16 cellular contexts compared by ENCODE assay signal in genomic region chr5:97545446-97545845, GRCh38.
DNase-seq lines count a peak whose midpoint lies in the region; ATAC-seq, FAIRE-seq and TF ChIP-seq lines count a peak whose summit lies in the region.
"Had no signal": no experiment of that assay in that cellular context is flagged by ENCODE, and none has a peak within 500 bp of the region (broad histone marks: within the 10 kb centered on the region; RNA-seq: fewer than 3 reads in every experiment).

No MANE protein-coding gene starts in this region.

- H3K27ac ChIP-seq in ACC112 (ENCODE audit: low read depth, low read length) (no peak overlapping the region), GM23248 (no peak overlapping the region), K562 (ENCODE audit: extremely low read depth, low read depth, low read length) (no peak overlapping the region)
- H3K27ac ChIP-seq: BLaER1 treated with 17β-estradiol and CSF1 and Interleukin-3, amounts not matched to agents 10 nM and 100 nM had no signal

- H3K27me3 ChIP-seq in ACC112 (ENCODE audit: insufficient read depth, low read length) (no peaks in the 10 kb centered on the region), GM23248 (replicated peaks; ENCODE audit: insufficient read depth) (no peaks in the 10 kb centered on the region), K562 (ENCODE audit: control insufficient read depth in 2 of 2, insufficient read depth in 2 of 2, low read length in 2 of 2) (no peaks in the 10 kb centered on the region), neuron (ENCODE audit: insufficient read depth, low read length) (no peaks in the 10 kb centered on the region)
- H3K27me3 ChIP-seq: BLaER1 treated with 17β-estradiol and CSF1 and Interleukin-3, amounts not matched to agents 10 nM and 100 nM had no signal

- CTCF ChIA-PET in K562 (lab: Yijun Ruan, JAX; ENCODE audit: low intra/inter-chr PET ratio), result no interaction called here

- no peaks in the 10 kb centered on the region for H3K9me2 ChIP-seq in GM23248 (ENCODE audit: insufficient read depth)

- H3K36me3 ChIP-seq in ACC112 (ENCODE audit: insufficient read depth, low read length), result no peaks in the 10 kb centered on the region
- no peaks in the 10 kb centered on the region for H3K36me3 ChIP-seq in GM23248 (ENCODE audit: low read depth)
- H3K36me3 ChIP-seq in K562 (ENCODE audit: control insufficient read depth, insufficient read depth, low read length), result no peaks in the 10 kb centered on the region
- no peaks in the 10 kb centered on the region for H3K36me3 ChIP-seq in neuron (ENCODE audit: insufficient read depth, low read length)
- H3K36me3 ChIP-seq: BLaER1 treated with 17β-estradiol and CSF1 and Interleukin-3, amounts not matched to agents 10 nM and 100 nM; HAP-1 had no signal

- DNase-seq in GM23248 (no peak), K562 (ENCODE audit: extremely low read depth in 1 of 4, low spot score in 3 of 4) (no peak), posterior cingulate gyrus (no peak), hepatic stellate cell (ENCODE audit: low spot score) (no peak), activated gamma-delta T cell treated with Interleukin-2 at 50 U/mL for 16 hours (no peak)
- DNase-seq in stimulated activated CD4-positive, alpha-beta T cell treated with anti-CD3 and anti-CD28 coated beads, Interleukin-4, amount 100 ng/mL, for 24 hours, result no peak
- DNase-seq: DMS153, DMS79 treated with DMSO at 0.1 percent for 48 hours, GF-D8, Kasumi-1, KG1 had no signal

- no peaks in the 10 kb centered on the region for H4K20me1 ChIP-seq in GM23248 (ENCODE audit: insufficient read depth)
- H4K20me1 ChIP-seq in K562 (replicated peaks; ENCODE audit: control insufficient read depth, insufficient read depth, low read length), result no peaks in the 10 kb centered on the region
- H4K20me1 ChIP-seq: BLaER1 treated with 17β-estradiol and CSF1 and Interleukin-3, amounts not matched to agents 10 nM and 100 nM had no signal

- POLR2A ChIA-PET in K562 (lab: Yijun Ruan, JAX), result no interaction called here

- H3F3A ChIP-seq in GM23248 (ENCODE audit: insufficient read depth), result peaks cover 8% of the 10 kb centered on the region; the same call in 1 of the 2 replicates

- H3K79me2 ChIP-seq in ACC112 (ENCODE audit: control insufficient read depth, insufficient read depth, low read length, unreplicated experiment) (no peaks in the 10 kb centered on the region), GM23248 (ENCODE audit: insufficient read depth) (no peaks in the 10 kb centered on the region), K562 (ENCODE audit: control insufficient read depth, insufficient read depth, low read length) (no peaks in the 10 kb centered on the region)

- no peak for TF ChIP-seq EP300 in K562 (IDR thresholded peaks at IDR 0.05; ENCODE audit: low read length)

- H3K9ac ChIP-seq in GM23248 (no peak overlapping the region), K562 (ENCODE audit: insufficient read depth in 1 of 2, low read depth in 2 of 2, low read length in 2 of 2) (no peak overlapping the region)
- H3K9ac ChIP-seq: BLaER1 treated with 17β-estradiol and CSF1 and Interleukin-3, amounts not matched to agents 10 nM and 100 nM had no signal

- TF ChIP-seq CTCF in K562 (IDR thresholded peaks at IDR 0.05 in 2 of 3, conservative IDR thresholded peaks at IDR 0.05 in 1 of 3; ENCODE audit: insufficient read depth in 2 of 3, low read depth in 1 of 3, low read length in 3 of 3), result no peak

- H3K9me3 ChIP-seq in GM23248 (ENCODE audit: low read depth) (no peaks in the 10 kb centered on the region), K562 (replicated peaks; ENCODE audit: control insufficient read depth, insufficient read depth, low read depth, low read length) (no peaks in the 10 kb centered on the region), neuron (ENCODE audit: low read length) (no peaks in the 10 kb centered on the region)
- H3K9me3 ChIP-seq: HAP-1 had no signal

- peaks cover 36% of the 10 kb centered on the region for H3K4me1 ChIP-seq in ACC112 (ENCODE audit: control insufficient read depth, insufficient read depth, low read length, unreplicated experiment)
- peaks cover 34% of the 10 kb centered on the region for H3K4me1 ChIP-seq in GM23248 (ENCODE audit: insufficient read depth)
- no peaks in the 10 kb centered on the region for H3K4me1 ChIP-seq in K562 (replicated peaks in 1 of 2; ENCODE audit: control insufficient read depth in 2 of 2, insufficient read depth in 2 of 2, low read length in 2 of 2)
- peaks cover 20% of the 10 kb centered on the region for H3K4me1 ChIP-seq in neuron (ENCODE audit: insufficient read depth, low read length)

- ATAC-seq in K562, result no peak

- TF ChIP-seq RAD21 in K562 (CRISPR knock-in tag; conservative IDR thresholded peaks at IDR 0.05 in 1 of 2, IDR thresholded peaks at IDR 0.05 in 1 of 2), result no peak

- no peak overlapping the region for H3K4me3 ChIP-seq in ACC112 (ENCODE audit: low read depth, low read length)
- no peak overlapping the region for H3K4me3 ChIP-seq in GM23248
- H3K4me3 ChIP-seq in K562, result no peak overlapping the region
- H3K4me3 ChIP-seq in neuron (ENCODE audit: low read length), result no peak overlapping the region
- H3K4me3 ChIP-seq: BLaER1 treated with 17β-estradiol and CSF1 and Interleukin-3, amounts not matched to agents 10 nM and 100 nM; HAP-1 had no signal

- no peak for TF ChIP-seq POLR2A in K562 (conservative IDR thresholded peaks at IDR 0.05)

- H2AFZ ChIP-seq in ACC112 (ENCODE audit: low read length, unreplicated experiment) (peak overlapping the region; percentile 94), GM23248 (0 out of 2 replicates have a peak overlapping the region, but pooled peaks have one; percentile 46), K562 (ENCODE audit: low read depth, low read length) (no peak overlapping the region), neuron (ENCODE audit: low read depth, low read length) (peak overlapping the region; percentile 17)

- intact Hi-C loops in K562 (cut with micrococcal nuclease), result no loop called here
- intact Hi-C loops in posterior cingulate gyrus (cut with DNase I), result no loop called here

- in situ Hi-C loops in GM23248 (cut with MboI), result loop anchor here (25.0 kb wide), 1 partner anchor 1242 kb away; no protein-coding TSS in a partner anchor
- in situ Hi-C loops in K562 (cut with MboI), result no loop called here

- no peaks in the 10 kb centered on the region for H3K9me1 ChIP-seq in K562 (ENCODE audit: control insufficient read depth, insufficient read depth, low read length)

- H3K4me2 ChIP-seq in GM23248 (ENCODE audit: unreplicated experiment), result no peak overlapping the region
- H3K4me2 ChIP-seq in K562 (ENCODE audit: insufficient read depth, low read length), result no peak overlapping the region
- H3K4me2 ChIP-seq: BLaER1 treated with 17β-estradiol and CSF1 and Interleukin-3, amounts not matched to agents 10 nM and 100 nM had no signal

- no peak for FAIRE-seq in K562 (lab: Jason Lieb, UNC)
- FAIRE-seq: A204.1 had no signal

- BruUV-seq in K562 (replicated peaks; lab: Mats Ljungman, UMichigan), result no TSS peak

TF ChIP-seq in K562, 482 proteins besides CTCF, POLR2A, EP300 and RAD21:
- no peak for TF ChIP-seq ZNF174 (CRISPR knock-in tag; IDR thresholded peaks at IDR 0.05)
- TF ChIP-seq ZNF316 (IDR thresholded peaks at IDR 0.05), result peak; percentile 63
- TF ChIP-seq MAFF (IDR thresholded peaks at IDR 0.05; ENCODE audit: low read length), result peak; percentile 37; the same call in 1 of the 2 replicates
- no peak for TF ChIP-seq BRD4 (IDR thresholded peaks at IDR 0.05)
- peak; percentile 35; the same call in 1 of the 2 replicates for TF ChIP-seq C11orf30 (IDR thresholded peaks at IDR 0.05; ENCODE audit: low read depth)
- TF ChIP-seq MAFK (IDR thresholded peaks at IDR 0.05; ENCODE audit: low read length), result peak; percentile 28; the same call in 1 of the 2 replicates
- no peak for TF ChIP-seq ZNF695 (CRISPR knock-in tag; IDR thresholded peaks at IDR 0.05)
- no peak for TF ChIP-seq ZNF583 (CRISPR knock-in tag; IDR thresholded peaks at IDR 0.05)
- no peak for TF ChIP-seq CEBPG (CRISPR knock-in tag; IDR thresholded peaks at IDR 0.05)
- TF ChIP-seq CEBPG (tag; conservative IDR thresholded peaks at IDR 0.05 in 1 of 2, IDR thresholded peaks at IDR 0.05 in 1 of 2), result no peak
- no peak for TF ChIP-seq ZNF778 (CRISPR knock-in tag; IDR thresholded peaks at IDR 0.05)
- TF ChIP-seq NCOA4 (IDR thresholded peaks at IDR 0.05; ENCODE audit: partially characterized antibody), result no peak
